23 cellular contexts compared by ENCODE assay signal in the genomic region with DNA sequence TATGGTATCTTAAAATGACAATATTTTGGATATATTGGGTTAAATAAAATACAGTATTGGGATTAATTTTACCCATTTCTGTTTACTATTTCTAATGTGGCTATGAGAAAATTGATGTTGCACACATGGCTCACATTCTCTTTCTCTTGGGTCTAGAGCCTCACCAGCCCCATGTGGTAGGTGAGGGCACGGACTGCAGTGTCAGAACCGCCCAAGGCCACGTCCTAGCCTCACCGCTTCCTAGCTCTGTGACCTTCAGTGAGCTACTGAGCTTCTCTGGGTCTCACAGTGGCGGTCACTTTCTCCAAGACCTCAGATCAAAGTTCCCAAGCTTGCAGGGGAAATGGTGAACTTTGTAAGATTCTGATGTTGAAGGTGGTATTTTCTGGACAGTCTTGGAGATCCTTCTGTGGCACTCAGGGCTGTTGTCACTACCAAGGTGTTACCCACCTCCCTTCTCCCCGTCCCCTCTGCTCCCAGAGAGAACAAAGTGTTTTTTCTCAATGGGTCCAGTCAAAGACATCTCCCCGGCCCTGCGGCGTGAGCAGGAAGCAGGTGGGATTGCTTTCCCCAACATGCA.
DNase-seq lines count a peak whose midpoint lies in the region; ATAC-seq, FAIRE-seq and TF ChIP-seq lines count a peak whose summit lies in the region.
"Had no signal": no experiment of that assay in that cellular context is flagged by ENCODE, and none has a peak within 500 bp of the region (broad histone marks: within the 10 kb centered on the region; RNA-seq: fewer than 3 reads in every experiment).

No MANE protein-coding gene starts in this region.

- H3K4me1 ChIP-seq in A549 (peaks cover 46% of the 10 kb centered on the region), RWPE2 (ENCODE audit: insufficient read depth, poor library complexity, severe bottlenecking) (peaks cover 32% of the 10 kb centered on the region), right atrium auricular region (peaks cover 0 to 43% of the 10 kb centered on the region in 2 donors)
- H3K4me1 ChIP-seq: body of pancreas, SJCRH30 had no signal

- POLR2A ChIA-PET in A549 (lab: Yijun Ruan, JAX): no interaction called here

- TF ChIP-seq CTCF in A549 (IDR thresholded peaks at IDR 0.05): no peak
- no peak for TF ChIP-seq CTCF in RWPE2 (IDR thresholded peaks at IDR 0.05; ENCODE audit: poor library complexity, severe bottlenecking)
- no peak for TF ChIP-seq CTCF in right atrium auricular region (IDR thresholded peaks at IDR 0.05)

- TF ChIP-seq EP300 in A549 (IDR thresholded peaks at IDR 0.05): no peak

- peak overlapping the region; percentile 82 for H3K27ac Mint-ChIP-seq in stimulated activated effector memory CD8-positive, alpha-beta T cell treated with anti-CD3 and anti-CD28 coated beads, Interleukin-12 subunit alpha, Interleukin-12 subunit beta, amount 100 ng/mL, for 72 hours
- H3K27ac Mint-ChIP-seq: activated naive CD8-positive, alpha-beta T cell treated with anti-CD3 and anti-CD28 coated beads, Interleukin-2, amount 10 ng/mL, durations not matched to agents 7 days and 5 days had no signal

- H3K9me3 ChIP-seq in A549: peaks cover 9% of the 10 kb centered on the region; the same call in 2 of the 3 replicates
- H3K9me3 ChIP-seq in RWPE2 (ENCODE audit: severe bottlenecking): no peaks in the 10 kb centered on the region
- no peaks in the 10 kb centered on the region for H3K9me3 ChIP-seq in right atrium auricular region
- H3K9me3 ChIP-seq: body of pancreas, HAP-1, SJCRH30, upper lobe of left lung had no signal

- 96% methylated on average over 9 of the region's 9 CpGs for WGBS in A549 (ENCODE audit: missing lambda C conversion rate)

- peak overlapping the region; percentile 72 to 89 for H3K27ac ChIP-seq in A549
- peak overlapping the region; percentile 49 for H3K27ac ChIP-seq in RWPE2 (ENCODE audit: poor library complexity, severe bottlenecking)
- peak overlapping the region; percentile 42 to 68 for H3K27ac ChIP-seq in right atrium auricular region
- H3K27ac ChIP-seq: body of pancreas, SJCRH30 had no signal

- no peak overlapping the region for H3K4me3 Mint-ChIP-seq in stimulated activated effector memory CD8-positive, alpha-beta T cell treated with anti-CD3 and anti-CD28 coated beads, Interleukin-12 subunit alpha, Interleukin-12 subunit beta, amount 100 ng/mL, for 72 hours
- H3K4me3 Mint-ChIP-seq: activated naive CD8-positive, alpha-beta T cell treated with anti-CD3 and anti-CD28 coated beads, Interleukin-2, amount 10 ng/mL, durations not matched to agents 7 days and 5 days; CD14-positive monocyte had no signal

- DNase-seq in A549 (ENCODE audit: low read depth in 1 of 2, low spot score in 1 of 2): no peak
- DNase-seq in RWPE2 (ENCODE audit: low spot score): no peak
- DNase-seq in right atrium auricular region (ENCODE audit: low spot score): no peak
- DNase-seq in stimulated activated effector memory CD8-positive, alpha-beta T cell treated with anti-CD3 and anti-CD28 coated beads, Interleukin-12 subunit alpha, Interleukin-12 subunit beta, amount 100 ng/mL, for 72 hours (ENCODE audit: low spot score in 2 of 2): no peak
- no peak for DNase-seq in NCI-H1105 (lab: John Stamatoyannopoulos, UW)
- DNase-seq in HT-29 (ENCODE audit: low spot score): no peak
- DNase-seq: activated CD4-positive, alpha-beta T cell treated with anti-CD3 and anti-CD28 coated beads, Interleukin-2, amount 50 U/mL, for 48 hours; activated effector memory CD4-positive, alpha-beta T cell treated with Interleukin-2 at 50 U/mL for 16 hours; activated naive CD8-positive, alpha-beta T cell treated with anti-CD3 and anti-CD28 coated beads, Interleukin-2, amount 10 ng/mL, durations not matched to agents 7 days and 5 days; body of pancreas; effector memory CD4-positive, alpha-beta T cell; Karpas-422; kidney; NCI-H2171; NCI-H510A treated with DMSO at 0.1 percent for 48 hours; NK-92 treated with Interleukin-12 subunit alpha and Interleukin-12 subunit beta, amount 100 ng/mL, for 24 hours; occipital lobe; retina; SJCRH30; upper lobe of left lung had no signal

- H3K4me3 ChIP-seq in A549 (no peak overlapping the region), RWPE2 (ENCODE audit: severe bottlenecking) (no peak overlapping the region), right atrium auricular region (no peak overlapping the region)
- H3K4me3 ChIP-seq: body of pancreas, HAP-1, SJCRH30, upper lobe of left lung had no signal

- peaks cover 49% of the 10 kb centered on the region for H3K36me3 Mint-ChIP-seq in stimulated activated effector memory CD8-positive, alpha-beta T cell treated with anti-CD3 and anti-CD28 coated beads, Interleukin-12 subunit alpha, Interleukin-12 subunit beta, amount 100 ng/mL, for 72 hours

- peaks cover 64% of the 10 kb centered on the region for H3K4me1 Mint-ChIP-seq in stimulated activated effector memory CD8-positive, alpha-beta T cell treated with anti-CD3 and anti-CD28 coated beads, Interleukin-12 subunit alpha, Interleukin-12 subunit beta, amount 100 ng/mL, for 72 hours

- H3K27me3 ChIP-seq in RWPE2 (ENCODE audit: insufficient read depth, poor library complexity, severe bottlenecking): no peaks in the 10 kb centered on the region
- no peaks in the 10 kb centered on the region for H3K27me3 ChIP-seq in right atrium auricular region
- H3K27me3 ChIP-seq: body of pancreas, SJCRH30, upper lobe of left lung had no signal

- no peak for TF ChIP-seq RAD21 in A549 (conservative IDR thresholded peaks at IDR 0.05 in 1 of 2, IDR thresholded peaks at IDR 0.05 in 1 of 2)

- H3K36me3 ChIP-seq in RWPE2 (ENCODE audit: low read depth) (no peaks in the 10 kb centered on the region), right atrium auricular region (no peaks in the 10 kb centered on the region)
- H3K36me3 ChIP-seq: HAP-1, SJCRH30 had no signal

- no peaks in the 10 kb centered on the region for H3K9me3 Mint-ChIP-seq in stimulated activated effector memory CD8-positive, alpha-beta T cell treated with anti-CD3 and anti-CD28 coated beads, Interleukin-12 subunit alpha, Interleukin-12 subunit beta, amount 100 ng/mL, for 72 hours
- H3K9me3 Mint-ChIP-seq: activated naive CD8-positive, alpha-beta T cell treated with anti-CD3 and anti-CD28 coated beads, Interleukin-2, amount 10 ng/mL, durations not matched to agents 7 days and 5 days had no signal

- TF ChIP-seq POLR2A in A549 (IDR thresholded peaks at IDR 0.05; ENCODE audit: low read length): no peak

- H3K4me2 ChIP-seq in A549: peak overlapping the region; percentile 71

- ATAC-seq in A549: no peak
- ATAC-seq in RWPE2 (ENCODE audit: low read depth): no peak
- no peak for ATAC-seq in stimulated activated effector memory CD8-positive, alpha-beta T cell treated with anti-CD3 and anti-CD28 coated beads, Interleukin-12 subunit alpha, Interleukin-12 subunit beta, amount 100 ng/mL, for 72 hours
- ATAC-seq in HG03175 (IDR thresholded peaks at IDR 0.05; ENCODE audit: unreplicated experiment): no peak
- ATAC-seq: body of pancreas had no signal

- no peak for FAIRE-seq in A549 (lab: Jason Lieb, UNC)
- FAIRE-seq: kidney had no signal

- CTCF ChIA-PET in A549 (lab: Yijun Ruan, JAX): interaction anchor here (0.5 to 1.9 kb wide), 9 partner anchors 14 to 201 kb away, joined by 3 to 7 read pairs (median 3); no protein-coding TSS in a partner anchor

TF ChIP-seq in A549, 52 proteins besides CTCF, POLR2A, EP300 and RAD21:
- TF ChIP-seq HDAC2 (IDR thresholded peaks at IDR 0.05): no peak
- no peak for TF ChIP-seq ZNF302 (CRISPR knock-in tag; IDR thresholded peaks at IDR 0.05)
- no peak for TF ChIP-seq CHD2 (IDR thresholded peaks at IDR 0.05; ENCODE audit: low read length, partially characterized antibody)
- no peak for TF ChIP-seq BHLHE40 (IDR thresholded peaks at IDR 0.05; ENCODE audit: low read depth, low read length)
- no peak for TF ChIP-seq MAZ (IDR thresholded peaks at IDR 0.05; ENCODE audit: borderline replicate concordance, low read depth, low read length)
